Comparison of ENCODE assay signal across 12 cellular contexts in the genomic region with DNA sequence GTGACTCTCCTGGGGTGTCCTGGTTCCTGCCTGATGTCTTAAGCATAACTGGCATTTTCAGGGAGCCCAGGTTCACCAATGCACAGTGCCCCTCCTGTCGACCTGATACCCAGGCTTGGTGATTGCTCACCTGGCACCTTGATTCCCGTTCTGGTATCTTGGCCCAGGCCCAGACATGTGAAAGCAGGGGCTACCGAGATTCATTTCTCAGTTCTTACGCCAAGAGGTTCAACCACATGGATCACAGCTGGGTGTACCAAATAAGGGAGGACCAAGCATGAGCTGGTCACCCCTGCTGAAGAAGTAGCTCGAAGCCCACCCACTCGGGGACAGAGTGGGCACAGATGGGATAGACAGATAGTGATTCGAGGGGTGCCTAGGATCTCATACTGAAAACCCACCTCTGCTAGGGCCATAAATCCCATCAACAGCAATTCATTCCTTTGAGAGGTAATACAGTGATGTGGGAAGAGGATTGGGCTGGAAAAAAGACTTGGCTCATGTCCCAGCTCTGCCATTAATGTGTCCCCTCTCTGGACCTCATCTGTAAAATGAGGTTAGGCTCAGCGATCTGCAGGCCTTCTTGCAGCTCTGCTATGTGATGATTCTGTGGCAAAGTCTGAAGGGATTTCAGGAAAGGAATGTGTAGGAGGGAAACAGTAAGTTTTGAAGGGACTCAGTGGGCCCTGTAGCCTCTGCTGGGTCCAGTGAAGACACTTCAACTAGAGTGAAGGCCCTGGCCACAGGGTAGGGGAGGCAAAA. TPM values are rescaled to one million over a fixed set of nuclear protein-coding genes. Genes with fewer than 3 reads are reported as not detected.
DNase-seq lines count a peak whose midpoint lies in the region; ATAC-seq and TF ChIP-seq lines count a peak whose summit lies in the region.
"Had no signal": no experiment of that assay in that cellular context is flagged by ENCODE, and none has a peak within 500 bp of the region (broad histone marks: within the 10 kb centered on the region; RNA-seq: fewer than 3 reads in every experiment).

No MANE protein-coding gene starts in this region.

- no peak for TF ChIP-seq EP300 in ovary (IDR thresholded peaks at IDR 0.05)

- no peak overlapping the region for H3K4me3 ChIP-seq in AG04450 (ENCODE audit: low read depth, low read length)
- H3K4me3 ChIP-seq in esophagus (ENCODE audit: low read depth in 1 of 2, low read length in 2 of 2) = no peak overlapping the region
- H3K4me3 ChIP-seq in ovary = no peak overlapping the region

- H3K4me1 ChIP-seq in esophagus (ENCODE audit: control insufficient read depth in 2 of 2, insufficient read depth in 2 of 2, low read length in 1 of 2) (peaks cover 13 to 39% of the 10 kb centered on the region in 2 donors), ovary (ENCODE audit: insufficient read depth) (peaks cover 46% of the 10 kb centered on the region)

- H3K9me3 ChIP-seq in AG04450 (ENCODE audit: control insufficient read depth, insufficient read depth, low read length) (no peaks in the 10 kb centered on the region; the same call in 1 of the 2 replicates), esophagus (ENCODE audit: control insufficient read depth in 2 of 2, insufficient read depth in 1 of 2, low read depth in 1 of 2, low read length in 1 of 2) (no peaks in the 10 kb centered on the region), ovary (no peaks in the 10 kb centered on the region)

- TF ChIP-seq CTCF in AG04450 (IDR thresholded peaks at IDR 0.05; ENCODE audit: low read depth, low read length) (no peak), ovary (IDR thresholded peaks at IDR 0.05) (no peak)

- ATAC-seq in GM18909 (IDR thresholded peaks at IDR 0.05; ENCODE audit: poor library complexity, unreplicated experiment) = no peak
- ATAC-seq: CD8-positive, alpha-beta T cell; PC-3 had no signal

- POLR2A ChIA-PET in AG04450 (lab: Yijun Ruan, JAX) = interaction anchor here (1.3 to 2.0 kb wide), 2 partner anchors 34 to 70 kb away, joined by 3 to 16 read pairs; a partner anchor contains a TSS

- no peak for TF ChIP-seq POLR2A in ovary (IDR thresholded peaks at IDR 0.05)

- WGBS in esophagus, 2 donors = 59 to 60% methylated on average over 8 of the region's 8 CpGs
- WGBS in ovary, 3 donors = 42 to 54% (median 47%) methylated on average over 8 of the region's 8 CpGs

- CTCF ChIA-PET in AG04450 (lab: Charles Lee) = interaction anchor here (0.5 to 1.7 kb wide), 4 partner anchors 22 to 361 kb away, joined by 3 to 4 read pairs (median 3); no protein-coding TSS in a partner anchor

- H3K27me3 ChIP-seq in AG04450 (ENCODE audit: control insufficient read depth, insufficient read depth, low read length) (no peaks in the 10 kb centered on the region), esophagus (ENCODE audit: control insufficient read depth in 1 of 2, insufficient read depth in 2 of 2, low read length in 2 of 2) (no peaks in the 10 kb centered on the region), ovary (no peaks in the 10 kb centered on the region)

- H3K36me3 ChIP-seq in esophagus (ENCODE audit: control insufficient read depth in 2 of 2, insufficient read depth in 2 of 2, low read length in 1 of 2) (no peaks in the 10 kb centered on the region), ovary (no peaks in the 10 kb centered on the region)

- intact Hi-C loops in ovary (cut with DNase I) = loop anchor here in 1 of 4 donors (5.0 kb wide), 1 partner anchor 35 kb away; no protein-coding TSS in a partner anchor

- H3K27ac ChIP-seq in AG04450 (ENCODE audit: low read depth, low read length) = peak overlapping the region; percentile 61
- H3K27ac ChIP-seq in esophagus (ENCODE audit: low read depth in 2 of 2, low read length in 1 of 2) = peak overlapping the region; percentile 75 to 84
- peak overlapping the region; percentile 88 to 89 for H3K27ac ChIP-seq in ovary

- DNase-seq in AG04450 (ENCODE audit: low read depth, low spot score) (no peak), NCI-H69 (lab: John Stamatoyannopoulos, UW) (peak; percentile 49), ovary (peak in 1 of 5 donors; percentile 33), SK-N-DZ (ENCODE audit: low spot score) (no peak), amygdala (lab: John Stamatoyannopoulos, UW) (no peak)
- no peak for DNase-seq in activated naive CD4-positive, alpha-beta T cell treated with Interleukin-2 at 50 U/mL for 16 hours
- DNase-seq: activated B cell treated with CpG ODN at 0.5 μM for 24 hours; CD8-positive, alpha-beta T cell; stimulated activated CD4-positive, alpha-beta T cell treated with anti-CD3 and anti-CD28 coated beads, Interleukin-15, amount 100 ng/mL, for 24 hours had no signal

RNA-seq across cellular contexts. Expression of a gene that starts 2.7 kb away (rescaled TPM):
- polyA plus RNA-seq in AG04450 (2011; rRNA removed) (41.3 and 48.5 TPM in 2 replicates), esophagus (10 to 100 TPM; 62.5 to 90.7 TPM), ovary (100 to 1,000 TPM; 285 to 566 TPM)
- polyA minus RNA-seq in AG04450 (2011; rRNA and poly(A)+ RNA removed) = 26.6 and 29.5 TPM in 2 replicates
- total RNA-seq in ovary = 100 to 1,000 TPM; 213 to 462 (median 302) TPM
- 6.6 and 8.3 TPM in 2 replicates for polyA plus RNA-seq in SK-N-DZ (2014; cell fraction: cytosol; rRNA removed)
- 3.6 and 4.1 TPM in 2 replicates for polyA plus RNA-seq in SK-N-DZ (2014; cell fraction: nucleus; rRNA removed)

RNA-seq across cellular contexts. Expression of a gene that starts 35.0 kb away (rescaled TPM):
- polyA plus RNA-seq in AG04450 (2011; rRNA removed) = 361 and 527 TPM in 2 replicates
- polyA minus RNA-seq in AG04450 (2011; rRNA and poly(A)+ RNA removed) = 113 and 139 TPM in 2 replicates
- polyA plus RNA-seq in esophagus = 100 to 1,000 TPM; 129 to 158 TPM
- 100 to 1,000 TPM; 151 to 239 (median 193) TPM for total RNA-seq in ovary
- 100 to 1,000 TPM; 186 to 187 TPM for polyA plus RNA-seq in ovary
- polyA plus RNA-seq in SK-N-DZ (2014; cell fraction: cytosol; rRNA removed) = 718 and 771 TPM in 2 replicates
- 323 and 469 TPM in 2 replicates for polyA plus RNA-seq in SK-N-DZ (2014; cell fraction: nucleus; rRNA removed)
